ENCODE assay signal across 20 cellular contexts in the genomic region with DNA sequence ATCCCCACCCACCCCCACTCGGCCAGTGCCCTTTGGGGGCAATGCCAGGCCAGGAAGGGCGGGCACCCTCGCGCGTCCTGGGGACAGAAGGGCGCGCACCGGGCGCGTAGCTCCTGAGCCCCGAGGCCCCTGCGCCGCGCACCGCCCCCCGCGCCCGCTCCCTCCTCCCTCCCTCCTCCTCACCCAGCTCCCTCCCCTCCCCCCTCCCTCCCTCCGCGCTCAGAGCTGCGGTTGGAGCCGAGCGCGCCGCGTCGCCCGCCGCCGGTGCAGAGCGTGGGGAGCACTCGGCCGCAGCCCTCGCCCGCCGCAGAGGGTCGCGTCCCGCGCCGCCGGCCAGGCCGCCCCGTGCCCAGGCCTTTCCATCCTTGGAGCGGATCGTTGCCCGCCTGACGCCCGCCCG. TPM values are rescaled to one million over a fixed set of nuclear protein-coding genes. Genes with fewer than 3 reads are reported as not detected.
DNase-seq lines count a peak whose midpoint lies in the region; ATAC-seq, FAIRE-seq and TF ChIP-seq lines count a peak whose summit lies in the region.
"Had no signal": no experiment of that assay in that cellular context is flagged by ENCODE, and none has a peak within 500 bp of the region (broad histone marks: within the 10 kb centered on the region; RNA-seq: fewer than 3 reads in every experiment).

Gene ATP2B3 (plus strand): TSS at position 222 of the 400 bp plus-strand sequence. CDS start 18,606 bp downstream, outside the sequence.

- H3K4me1 ChIP-seq in HUES48 (ENCODE audit: control insufficient read depth, insufficient read depth, low read length) (no peaks in the 10 kb centered on the region), endodermal cell (ENCODE audit: control insufficient read depth, insufficient read depth, low read length) (no peaks in the 10 kb centered on the region), SJCRH30 (no peaks in the 10 kb centered on the region), pancreas (no peaks in the 10 kb centered on the region)
- H3K4me1 ChIP-seq: upper lobe of right lung had no signal

- peaks cover 55% of the 10 kb centered on the region for H3K9me3 ChIP-seq in HUES48 (ENCODE audit: control insufficient read depth, insufficient read depth, low read length)
- no peaks in the 10 kb centered on the region for H3K9me3 ChIP-seq in endodermal cell (ENCODE audit: control insufficient read depth, low read length)
- no peaks in the 10 kb centered on the region for H3K9me3 ChIP-seq in neural cell (ENCODE audit: low read length)
- H3K9me3 ChIP-seq in SJCRH30 (replicated peaks), result no peaks in the 10 kb centered on the region
- no peaks in the 10 kb centered on the region for H3K9me3 ChIP-seq in pancreas
- H3K9me3 ChIP-seq: upper lobe of right lung had no signal

- FAIRE-seq in pancreas (lab: Jason Lieb, UNC), result no peak

- H3K27ac Mint-ChIP-seq in endodermal cell, result no peak within 1 kb of the TSS
- H3K27ac Mint-ChIP-seq: dendritic cell treated with granulocyte-macrophage colony-stimulating factor and Interleukin-4, amounts not matched to agents 40 ng/mL and 50 ng/mL, for 4 days; stimulated activated effector memory CD8-positive, alpha-beta T cell treated with anti-CD3 and anti-CD28 coated beads, Interleukin-12 subunit alpha, Interleukin-12 subunit beta, amount 100 ng/mL, for 72 hours had no signal

- H3K36me3 Mint-ChIP-seq in endodermal cell (ENCODE audit: low read depth), result no peaks in the 10 kb centered on the region
- H3K36me3 Mint-ChIP-seq: stimulated activated effector memory CD8-positive, alpha-beta T cell treated with anti-CD3 and anti-CD28 coated beads, Interleukin-12 subunit alpha, Interleukin-12 subunit beta, amount 100 ng/mL, for 72 hours had no signal

- TF ChIP-seq CTCF in endodermal cell (conservative IDR thresholded peaks at IDR 0.05), result no peak
- TF ChIP-seq CTCF in neural cell (IDR thresholded peaks at IDR 0.05; ENCODE audit: poor library complexity, severe bottlenecking), result no peak
- TF ChIP-seq CTCF in pancreas (IDR thresholded peaks at IDR 0.05), result no peak

- intact Hi-C loops in pancreas (cut with DNase I) (no loop called here), sciatic nerve (cut with DNase I) (no loop called here)

- H3K27me3 Mint-ChIP-seq in endodermal cell (ENCODE audit: insufficient read depth), result peaks cover 60% of the 10 kb centered on the region

- TF ChIP-seq EP300 in neural cell (conservative IDR thresholded peaks at IDR 0.05; ENCODE audit: poor library complexity, severe bottlenecking), result no peak

- no peak for ATAC-seq in pancreas
- ATAC-seq in sciatic nerve, result no peak
- ATAC-seq: esophagus mucosa; HCT116; stimulated activated effector memory CD8-positive, alpha-beta T cell treated with anti-CD3 and anti-CD28 coated beads, Interleukin-12 subunit alpha, Interleukin-12 subunit beta, amount 100 ng/mL, for 72 hours; upper lobe of right lung had no signal

- H3K4me3 ChIP-seq in HUES48 (ENCODE audit: low read depth, low read length) (peak within 1 kb of the TSS; percentile 51; the same call in 1 of the 2 replicates), endodermal cell (ENCODE audit: low read length) (no peak within 1 kb of the TSS), neural cell (ENCODE audit: low read length) (peak within 1 kb of the TSS; percentile 67), SJCRH30 (no peak within 1 kb of the TSS), pancreas (no peak within 1 kb of the TSS)
- H3K4me3 ChIP-seq: smooth muscle cell, upper lobe of right lung had no signal

- H2AFZ ChIP-seq in neural cell (ENCODE audit: low read depth, low read length), result no peak within 1 kb of the TSS

- H3K79me2 ChIP-seq in neural cell (replicated peaks; ENCODE audit: insufficient read depth, low read length), result no peaks in the 10 kb centered on the region

- H3K9ac ChIP-seq in HUES48 (ENCODE audit: low read depth, low read length), result no peak within 1 kb of the TSS
- H3K9ac ChIP-seq in endodermal cell (ENCODE audit: extremely low read depth, low read length, poor library complexity, severe bottlenecking), result no peak within 1 kb of the TSS
- peak within 1 kb of the TSS; percentile 59 for H3K9ac ChIP-seq in neural cell (ENCODE audit: low read length)

- peak; percentile 54 for DNase-seq in NCI-H82 (lab: John Stamatoyannopoulos, UW)
- DNase-seq in NCI-H82 treated with DMSO at 0.1 percent for 48 hours (lab: John Stamatoyannopoulos, UW; ENCODE audit: unreplicated experiment), result no peak
- peak; percentile 56 for DNase-seq in endodermal cell
- no peak for DNase-seq in SJCRH30
- no peak for DNase-seq in pancreas
- DNase-seq in sciatic nerve (ENCODE audit: low spot score), result no peak
- DNase-seq: activated CD8-positive, alpha-beta memory T cell treated with anti-CD3 and anti-CD28 coated beads for 24 hours; COR-L47; GF-D8; IMR-90; kidney glomerular epithelial cell; NCI-H446; upper lobe of right lung had no signal

- H4K20me1 ChIP-seq in neural cell (ENCODE audit: insufficient read depth), result no peaks in the 10 kb centered on the region

- H3K4me1 Mint-ChIP-seq in endodermal cell, result no peaks in the 10 kb centered on the region
- H3K4me1 Mint-ChIP-seq: stimulated activated effector memory CD8-positive, alpha-beta T cell treated with anti-CD3 and anti-CD28 coated beads, Interleukin-12 subunit alpha, Interleukin-12 subunit beta, amount 100 ng/mL, for 72 hours had no signal

- no peak for TF ChIP-seq RAD21 in neural cell (conservative IDR thresholded peaks at IDR 0.05)

- H3K4me2 ChIP-seq in neural cell (ENCODE audit: low read length), result peak within 1 kb of the TSS; percentile 35
- H3K4me2 ChIP-seq: smooth muscle cell had no signal

- peak within 1 kb of the TSS; percentile 55 for H3K4me3 Mint-ChIP-seq in endodermal cell
- H3K4me3 Mint-ChIP-seq: dendritic cell treated with granulocyte-macrophage colony-stimulating factor and Interleukin-4, amounts not matched to agents 40 ng/mL and 50 ng/mL, for 4 days; stimulated activated effector memory CD8-positive, alpha-beta T cell treated with anti-CD3 and anti-CD28 coated beads, Interleukin-12 subunit alpha, Interleukin-12 subunit beta, amount 100 ng/mL, for 72 hours had no signal

- WGBS in endodermal cell (ENCODE audit: insufficient coverage in 1 of 2, insufficient read length in 1 of 2), 2 experiments, result 1% methylated on average over 32 of the region's 50 CpGs; no CpG with 5 or more reads in 1 of the 2 experiments
- WGBS in pancreas, 2 donors, result 3 to 16% methylated on average over 20 to 50 of the region's 50 CpGs

- H3K36me3 ChIP-seq in HUES48 (ENCODE audit: control insufficient read depth, insufficient read depth, low read length) (no peaks in the 10 kb centered on the region), endodermal cell (ENCODE audit: control insufficient read depth, insufficient read depth, low read length) (no peaks in the 10 kb centered on the region), neural cell (ENCODE audit: insufficient read depth, low read length) (no peaks in the 10 kb centered on the region), SJCRH30 (no peaks in the 10 kb centered on the region), pancreas (no peaks in the 10 kb centered on the region)
- H3K36me3 ChIP-seq: upper lobe of right lung had no signal

- no peaks in the 10 kb centered on the region for H3K9me2 ChIP-seq in neural cell (ENCODE audit: insufficient read depth, low read length)

- H3K27ac ChIP-seq in HUES48 (ENCODE audit: low read depth, low read length) (no peak within 1 kb of the TSS), endodermal cell (ENCODE audit: low read depth, low read length) (no peak within 1 kb of the TSS), neural cell (ENCODE audit: low read length) (no peak within 1 kb of the TSS), SJCRH30 (no peak within 1 kb of the TSS), pancreas (no peak within 1 kb of the TSS)
- H3K27ac ChIP-seq: upper lobe of right lung had no signal

- peaks cover 50% of the 10 kb centered on the region for H3K9me3 Mint-ChIP-seq in endodermal cell
- H3K9me3 Mint-ChIP-seq: dendritic cell treated with granulocyte-macrophage colony-stimulating factor and Interleukin-4, amounts not matched to agents 40 ng/mL and 50 ng/mL, for 4 days; stimulated activated effector memory CD8-positive, alpha-beta T cell treated with anti-CD3 and anti-CD28 coated beads, Interleukin-12 subunit alpha, Interleukin-12 subunit beta, amount 100 ng/mL, for 72 hours had no signal

- H3F3A ChIP-seq in neural cell (ENCODE audit: insufficient read depth, low read length, poor library complexity, severe bottlenecking), result no peaks in the 10 kb centered on the region

- H3K27me3 ChIP-seq in HUES48 (ENCODE audit: control insufficient read depth, insufficient read depth, low read length) (peaks cover 38% of the 10 kb centered on the region), endodermal cell (ENCODE audit: control insufficient read depth, insufficient read depth, low read length, poor library complexity, severe bottlenecking) (peaks cover 53% of the 10 kb centered on the region), neural cell (ENCODE audit: insufficient read depth, low read depth, low read length) (peaks cover 14% of the 10 kb centered on the region), SJCRH30 (no peaks in the 10 kb centered on the region), pancreas (peaks cover 0 to 25% (median 3%) of the 10 kb centered on the region in 4 donors)

TF ChIP-seq in neural cell, 6 proteins besides CTCF, POLR2A, EP300 and RAD21:
- TF ChIP-seq POLR2AphosphoS5 (IDR thresholded peaks at IDR 0.05) (peak; percentile 43), EZH2 (IDR thresholded peaks at IDR 0.05; ENCODE audit: borderline replicate concordance, insufficient read depth, low read length, poor library complexity, severe bottlenecking) (no peak)

RNA-seq across cellular contexts. Expression of gene ATP2B3, which starts in this region (rescaled TPM):
- total RNA-seq in endodermal cell, result not detected
- polyA plus RNA-seq in endodermal cell (2013, experiment 1 of 2), result 0.39 TPM
- polyA plus RNA-seq in endodermal cell (2013, experiment 2 of 2), result 0.37 TPM
- polyA plus RNA-seq in neural cell, result 4.4 and 5.3 TPM in 2 replicates
- polyA minus RNA-seq in neural cell, result 11.2 and 12.9 TPM in 2 replicates
- total RNA-seq in SJCRH30 (2014; rRNA removed; shearing (Covaris generic)), result 0.05 and 0.06 TPM in 2 replicates
- under 1 TPM in 4 of 6 donors, not detected in 2; 0.03 to 0.06 (median 0.04) TPM for total RNA-seq in pancreas
- under 1 TPM; 0.04 to 0.12 TPM for polyA plus RNA-seq in pancreas
- total RNA-seq in sciatic nerve, result 0.09 TPM
- total RNA-seq: esophagus mucosa, upper lobe of right lung had no signal

Comparison
In these comparisons a context has a peak if more than half of its experiments do, and no peak if none do; other contexts are left out.
1. Peak in DNase-seq in endodermal cell; RNA of the gene not detected or under 1 TPM.
2. H3K4me3 ChIP-seq: peak in HUES48 (single experiment) and neural cell (single experiment); none in endodermal cell (single experiment), SJCRH30 (single experiment) and pancreas (0 of 4).